In the genomic region with DNA sequence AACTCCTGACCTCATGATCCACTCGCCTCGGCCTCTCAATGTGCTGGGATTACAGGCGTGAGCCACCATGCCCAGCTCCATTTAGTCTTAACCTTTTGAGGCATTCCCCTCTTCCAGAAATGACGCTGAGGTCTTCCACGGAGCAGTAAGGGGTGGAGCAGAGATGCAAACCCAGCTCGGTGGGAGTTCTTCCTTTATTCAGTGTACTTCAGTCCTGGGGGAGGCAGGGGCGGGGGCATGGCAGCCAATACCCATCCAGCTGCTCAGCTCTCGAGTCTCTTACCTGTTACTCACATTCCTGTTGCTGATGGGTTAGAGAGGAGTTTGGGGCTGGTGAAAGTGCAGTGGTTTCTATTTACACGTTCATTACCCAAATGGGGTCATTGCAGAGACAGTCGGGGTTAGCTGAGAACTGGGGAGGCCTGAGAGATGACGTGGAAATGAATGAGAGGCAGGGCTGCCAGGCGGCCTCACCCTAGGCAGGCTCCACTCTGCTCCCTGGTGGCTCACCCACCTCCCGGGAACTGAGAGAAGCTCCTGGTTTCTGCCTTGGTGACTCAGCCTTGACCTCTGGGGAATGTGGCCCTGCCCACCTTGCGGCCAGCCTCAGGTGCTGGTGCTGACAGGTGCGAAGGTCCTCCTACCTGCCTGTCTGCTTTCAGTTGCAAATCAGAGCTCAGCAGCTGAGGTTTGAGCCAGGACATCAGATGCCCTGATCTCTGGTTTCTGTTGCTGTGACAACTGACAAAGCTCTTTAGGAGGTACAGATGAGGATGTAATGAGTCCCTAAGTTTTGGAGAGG, we compare ENCODE assay signal across 8 cellular contexts. TPM values are rescaled to one million over a fixed set of nuclear protein-coding genes. Genes with fewer than 3 reads are reported as not detected.
DNase-seq lines count a peak whose midpoint lies in the region; ATAC-seq and TF ChIP-seq lines count a peak whose summit lies in the region.

No MANE protein-coding gene starts in this region.

- POLR2A ChIA-PET in activated CD4-positive, alpha-beta T cell treated with anti-CD3 and anti-CD28 coated beads for 36 hours (lab: Charles Lee), result interaction anchor here (0.6 kb wide), 1 partner anchor 37 kb away, joined by 7 read pairs; no protein-coding TSS in a partner anchor

- intact Hi-C loops in CD14-positive monocyte (cut with micrococcal nuclease), result no loop called here
- intact Hi-C loops in ovary (cut with DNase I), result no loop called here
- intact Hi-C loops in activated CD4-positive, alpha-beta T cell treated with anti-CD3 and anti-CD28 coated beads for 36 hours (cut with DNase I, micrococcal nuclease), result no loop called here

- peaks cover 0 to 2% (median 0%) of the 10 kb centered on the region in 3 donors for H3K27me3 Mint-ChIP-seq in CD14-positive monocyte (ENCODE audit: low read depth in 3 of 3)
- no peaks in the 10 kb centered on the region for H3K27me3 Mint-ChIP-seq in activated CD4-positive, alpha-beta T cell treated with anti-CD3 and anti-CD28 coated beads for 36 hours

- CTCF ChIA-PET in activated CD4-positive, alpha-beta T cell treated with anti-CD3 and anti-CD28 coated beads for 36 hours (lab: Charles Lee), result interaction anchor here (0.5 to 2.5 kb wide), 5 partner anchors 9 to 905 kb away, joined by 3 to 8 read pairs (median 3); no protein-coding TSS in a partner anchor

- H3K27me3 ChIP-seq in HUES64 (ENCODE audit: insufficient read depth, low read length), result no peaks in the 10 kb centered on the region
- no peaks in the 10 kb centered on the region for H3K27me3 ChIP-seq in lung (ENCODE audit: control insufficient read depth, insufficient read depth)
- no peaks in the 10 kb centered on the region for H3K27me3 ChIP-seq in ovary

- H3K36me3 ChIP-seq in HUES64 (ENCODE audit: insufficient read depth, low read length) (peaks cover 49% of the 10 kb centered on the region), lung (ENCODE audit: control insufficient read depth in 2 of 2, insufficient read depth in 2 of 2, low read length in 2 of 2) (peaks cover 6 to 25% of the 10 kb centered on the region in 2 donors), ovary (no peaks in the 10 kb centered on the region)

- no peak for TF ChIP-seq EP300 in ovary (IDR thresholded peaks at IDR 0.05)

- H3K4me1 ChIP-seq in HUES64 (ENCODE audit: insufficient read depth, low read length), result no peaks in the 10 kb centered on the region; the same call in 1 of the 2 replicates
- H3K4me1 ChIP-seq in lung (ENCODE audit: control insufficient read depth in 2 of 2, insufficient read depth in 2 of 2, low read length in 2 of 2), result peaks cover 5 to 10% of the 10 kb centered on the region in 2 donors
- peaks cover 3% of the 10 kb centered on the region for H3K4me1 ChIP-seq in ovary (ENCODE audit: insufficient read depth)

- H3K9me3 ChIP-seq in HUES64 (ENCODE audit: insufficient read depth, low read depth, low read length) (no peaks in the 10 kb centered on the region), lung (ENCODE audit: control insufficient read depth in 2 of 2, insufficient read depth in 1 of 2, low read length in 1 of 2) (no peaks in the 10 kb centered on the region), ovary (no peaks in the 10 kb centered on the region)

- H3K4me1 Mint-ChIP-seq in CD14-positive monocyte, result peaks cover 53% of the 10 kb centered on the region
- H3K4me1 Mint-ChIP-seq in activated CD4-positive, alpha-beta T cell treated with anti-CD3 and anti-CD28 coated beads for 36 hours, result peaks cover 10% of the 10 kb centered on the region

- ATAC-seq in lung (ENCODE audit: insufficient read depth, low FRiP score), result peak; percentile 90
- ATAC-seq in activated CD4-positive, alpha-beta T cell treated with anti-CD3 and anti-CD28 coated beads for 36 hours, result no peak

- no peak overlapping the region for H3K9ac ChIP-seq in HUES64 (ENCODE audit: low read depth, low read length)

- TF ChIP-seq CTCF in CD14-positive monocyte (IDR thresholded peaks at IDR 0.05), result peak; percentile 35
- peak; percentile 49 for TF ChIP-seq CTCF in cardiac fibroblast (IDR thresholded peaks at IDR 0.05; ENCODE audit: low read depth, low read length)
- TF ChIP-seq CTCF in lung (IDR thresholded peaks at IDR 0.05; ENCODE audit: control extremely low read depth, extremely low read depth), result no peak
- no peak for TF ChIP-seq CTCF in ovary (IDR thresholded peaks at IDR 0.05)

- H3K27ac Mint-ChIP-seq in CD14-positive monocyte, result peak overlapping the region; percentile 89 to 98 (median 96)
- H3K27ac Mint-ChIP-seq in activated CD4-positive, alpha-beta T cell treated with anti-CD3 and anti-CD28 coated beads for 36 hours, result no peak overlapping the region

- no peak overlapping the region for H3K4me3 ChIP-seq in HUES64 (ENCODE audit: low read length)
- no peak overlapping the region for H3K4me3 ChIP-seq in cardiac fibroblast (replicated peaks in 1 of 2; ENCODE audit: low read depth in 2 of 2, low read length in 2 of 2)
- no peak overlapping the region for H3K4me3 ChIP-seq in lung
- no peak overlapping the region for H3K4me3 ChIP-seq in ovary

- DNase-seq in CD14-positive monocyte (ENCODE audit: low spot score) (no peak), cardiac fibroblast (ENCODE audit: low read depth in 2 of 2) (peak in 1 of 2 donors; percentile 54), lung (ENCODE audit: low spot score) (peak; percentile 83), ovary (no peak), SK-N-DZ (ENCODE audit: low spot score) (no peak), SKM-1 (lab: John Stamatoyannopoulos, UW; ENCODE audit: unreplicated experiment) (no peak)
- no peak for DNase-seq in activated CD4-positive, alpha-beta T cell treated with anti-CD3 and anti-CD28 coated beads for 36 hours

- 59% methylated on average over 15 of the region's 15 CpGs for whole genome bisulfite sequencing in HUES64
- WGBS in lung, 2 donors, result 62 to 74% methylated on average over 15 of the region's 15 CpGs
- WGBS in ovary, 3 donors, result 78 to 83% (median 83%) methylated on average over 15 of the region's 15 CpGs

- no peak for TF ChIP-seq POLR2A in ovary (IDR thresholded peaks at IDR 0.05)

- peak overlapping the region in 1 of 2 donors; percentile 16 for H3K4me3 Mint-ChIP-seq in CD14-positive monocyte
- H3K4me3 Mint-ChIP-seq in activated CD4-positive, alpha-beta T cell treated with anti-CD3 and anti-CD28 coated beads for 36 hours, result no peak overlapping the region

- peak overlapping the region; percentile 34; the same call in 1 of the 2 replicates for H3K27ac ChIP-seq in HUES64 (ENCODE audit: low read depth, low read length)
- peak overlapping the region in 1 of 2 donors; percentile 88 for H3K27ac ChIP-seq in lung (ENCODE audit: low read depth in 1 of 2, low read length in 1 of 2)
- no peak overlapping the region for H3K27ac ChIP-seq in ovary

- peaks cover 64 to 81% of the 10 kb centered on the region in 2 donors for H3K36me3 Mint-ChIP-seq in CD14-positive monocyte
- H3K36me3 Mint-ChIP-seq in activated CD4-positive, alpha-beta T cell treated with anti-CD3 and anti-CD28 coated beads for 36 hours (ENCODE audit: low read depth), result peaks cover 3% of the 10 kb centered on the region

- no peaks in the 10 kb centered on the region for H3K9me3 Mint-ChIP-seq in CD14-positive monocyte
- no peaks in the 10 kb centered on the region for H3K9me3 Mint-ChIP-seq in activated CD4-positive, alpha-beta T cell treated with anti-CD3 and anti-CD28 coated beads for 36 hours (ENCODE audit: low read depth)

RNA-seq across cellular contexts. Expression of gene ST14, which starts 13.4 kb away (rescaled TPM):
- polyA plus RNA-seq in CD14-positive monocyte (10 to 100 TPM; 13.3 to 23.6 TPM), lung (10 to 100 TPM; 37.7 to 70.5 TPM), ovary (under 1 TPM; 0.51 to 0.90 TPM)
- polyA plus RNA-seq in HUES64 (2013, experiment 1 of 2), result 6.5 TPM
- polyA plus RNA-seq in HUES64 (2013, experiment 2 of 2), result 4.6 TPM
- total RNA-seq in lung (10 to 100 TPM; 24.3 to 81.1 TPM), ovary (10 to 100 TPM in 1 of 7 donors, 1 to 10 TPM in 4, under 1 TPM in 2; 0.18 to 76.2 (median 4.9) TPM)
- not detected in 2 replicates for polyA plus RNA-seq in SK-N-DZ (2014; cell fraction: cytosol; rRNA removed)
- 0.42 TPM in 1 of 2 replicates, not detected in the other for polyA plus RNA-seq in SK-N-DZ (2014; cell fraction: nucleus; rRNA removed)
- not detected for total RNA-seq in activated CD4-positive, alpha-beta T cell treated with anti-CD3 and anti-CD28 coated beads for 36 hours

Comparison
In these comparisons a context has a peak if more than half of its experiments do, and no peak if none do; other contexts are left out.
1. CTCF ChIP-seq: peak in CD14-positive monocyte (single experiment) and cardiac fibroblast (single experiment); none in lung (single experiment) and ovary (0 of 3).